16 cellular contexts compared by ENCODE assay signal in genomic region chr3:71345429-71346027, GRCh38.
DNase-seq lines count a peak whose midpoint lies in the region; ATAC-seq and TF ChIP-seq lines count a peak whose summit lies in the region.
"Had no signal": no experiment of that assay in that cellular context is flagged by ENCODE, and none has a peak within 500 bp of the region (broad histone marks: within the 10 kb centered on the region; RNA-seq: fewer than 3 reads in every experiment).

No MANE protein-coding gene starts in this region.

- H3K27me3 Mint-ChIP-seq in CD4-positive, alpha-beta T cell = no peaks in the 10 kb centered on the region
- H3K27me3 Mint-ChIP-seq: activated naive CD8-positive, alpha-beta T cell treated with anti-CD3 and anti-CD28 coated beads, Interleukin-2, amount 50 U/mL, for 24 hours had no signal

- H3K27me3 ChIP-seq in CD4-positive, alpha-beta T cell (ENCODE audit: control insufficient read depth, insufficient read depth, low read length) = no peaks in the 10 kb centered on the region

- no peak for DNase-seq in CD4-positive, alpha-beta T cell
- peak; percentile 28 for DNase-seq in KBM-7
- peak; percentile 90 for DNase-seq in fibroblast of the aortic adventitia (ENCODE audit: low read depth)
- peak; percentile 16 for DNase-seq in pons (ENCODE audit: low spot score)
- no peak for DNase-seq in COLO668 (lab: John Stamatoyannopoulos, UW; ENCODE audit: unreplicated experiment)
- DNase-seq: activated naive CD8-positive, alpha-beta T cell treated with anti-CD3 and anti-CD28 coated beads, Interleukin-2, amount 50 U/mL, for 24 hours; COR-L47; effector memory CD4-positive, alpha-beta T cell; hippocampal formation; lower lobe of right lung; NCI-H1694 treated with DMSO at 0.1 percent for 48 hours; stimulated activated CD4-positive, alpha-beta T cell treated with anti-CD3 and anti-CD28 coated beads, Interleukin-4, amount 100 ng/mL, for 1 hour; stimulated activated naive CD4-positive, alpha-beta T cell treated with Interleukin-2 at 50 U/mL for 16 hours had no signal

- H3K4me3 Mint-ChIP-seq in CD4-positive, alpha-beta T cell = no peak overlapping the region
- H3K4me3 Mint-ChIP-seq: activated naive CD8-positive, alpha-beta T cell treated with anti-CD3 and anti-CD28 coated beads, Interleukin-2, amount 50 U/mL, for 24 hours had no signal

- peaks cover 8% of the 10 kb centered on the region for H3K9me3 ChIP-seq in CD4-positive, alpha-beta T cell (ENCODE audit: control insufficient read depth, low read length)
- H3K9me3 ChIP-seq: lower lobe of right lung had no signal

- H3K4me3 ChIP-seq in fibroblast of the aortic adventitia (ENCODE audit: low read depth, low read length) = no peak overlapping the region
- H3K4me3 ChIP-seq: lower lobe of right lung had no signal

- peaks cover 3% of the 10 kb centered on the region for H3K9me3 Mint-ChIP-seq in CD4-positive, alpha-beta T cell
- H3K9me3 Mint-ChIP-seq: activated naive CD8-positive, alpha-beta T cell treated with anti-CD3 and anti-CD28 coated beads, Interleukin-2, amount 50 U/mL, for 24 hours had no signal

- intact Hi-C loops in CD4-positive, alpha-beta T cell (cut with DNase I, micrococcal nuclease) = no loop called here

- H3K27ac Mint-ChIP-seq in CD4-positive, alpha-beta T cell = peak overlapping the region; percentile 60
- H3K27ac Mint-ChIP-seq: activated naive CD8-positive, alpha-beta T cell treated with anti-CD3 and anti-CD28 coated beads, Interleukin-2, amount 50 U/mL, for 24 hours had no signal

- no peak for TF ChIP-seq CTCF in CD4-positive, alpha-beta T cell (IDR thresholded peaks at IDR 0.05)
- TF ChIP-seq CTCF in fibroblast of the aortic adventitia (IDR thresholded peaks at IDR 0.05; ENCODE audit: insufficient read depth, low read length) = no peak

- CTCF ChIA-PET in CD4-positive, alpha-beta T cell (lab: Charles Lee) = interaction anchor here (0.6 kb wide), 2 partner anchors 41 to 225 kb away, joined by 3 read pairs; no protein-coding TSS in a partner anchor

- peaks cover 61% of the 10 kb centered on the region for H3K4me1 Mint-ChIP-seq in CD4-positive, alpha-beta T cell (ENCODE audit: low read depth)

- POLR2A ChIA-PET in CD4-positive, alpha-beta T cell (lab: Charles Lee) = interaction anchor here (1.0 to 2.0 kb wide), 2 partner anchors 29 to 259 kb away, joined by 3 to 5 read pairs; no protein-coding TSS in a partner anchor

- H3K36me3 Mint-ChIP-seq in CD4-positive, alpha-beta T cell (ENCODE audit: low read depth) = peaks cover 69% of the 10 kb centered on the region

- in situ Hi-C loops in KBM-7 (cut with MboI; ENCODE audit: low pct_unique_long_range_greater_than_20kb, low sequenced_read_pairs) = no loop called here

- no peak for ATAC-seq in CD4-positive, alpha-beta T cell (ENCODE audit: poor library complexity)
- ATAC-seq in HG03045 (IDR thresholded peaks at IDR 0.05; ENCODE audit: unreplicated experiment) (no peak), HG03342 (IDR thresholded peaks at IDR 0.05; ENCODE audit: unreplicated experiment) (no peak)
- ATAC-seq: activated naive CD8-positive, alpha-beta T cell treated with anti-CD3 and anti-CD28 coated beads, Interleukin-2, amount 50 U/mL, for 24 hours; lower lobe of right lung had no signal

- H3K27ac ChIP-seq in CD4-positive, alpha-beta T cell (ENCODE audit: low read depth, low read length) = no peak overlapping the region
- H3K27ac ChIP-seq: lower lobe of right lung, parathyroid adenoma had no signal

Comparison
In these comparisons a context has a peak if more than half of its experiments do, and no peak if none do; other contexts are left out.
1. DNase-seq: peak in KBM-7 (single experiment), fibroblast of the aortic adventitia (single experiment) and pons (single experiment); none in CD4-positive, alpha-beta T cell (0 of 10) and COLO668 (single experiment).